Comparison of ENCODE assay signal across 13 cellular contexts in genomic region chr22:18529416-18530145, GRCh38. TPM values are rescaled to one million over a fixed set of nuclear protein-coding genes. Genes with fewer than 3 reads are reported as not detected.
A peak's percentile ranks its signal among the peaks of the same experiment; 100 is the strongest.
DNase-seq lines count a peak whose midpoint lies in the region; ATAC-seq and TF ChIP-seq lines count a peak whose summit lies in the region.
"Not testable (repeated sequence)": the region's sequence is repeated elsewhere in the genome, so short reads cannot be mapped to it uniquely, and the experiment has no call there.
"Had no signal": no experiment of that assay in that cellular context is flagged by ENCODE, and none has a peak within 500 bp of the region (broad histone marks: within the 10 kb centered on the region; RNA-seq: fewer than 3 reads in every experiment).

No MANE protein-coding gene starts in this region.

- H3K4me3 Mint-ChIP-seq in WTC11; stimulated activated naive CD8-positive, alpha-beta T cell treated with anti-CD3 and anti-CD28 coated beads, Interleukin-15, amount 100 ng/mL, for 72 hours: not testable (repeated sequence)

- H3K27me3 Mint-ChIP-seq in WTC11 (ENCODE audit: low read depth); stimulated activated naive CD8-positive, alpha-beta T cell treated with anti-CD3 and anti-CD28 coated beads, Interleukin-15, amount 100 ng/mL, for 72 hours: not testable (repeated sequence)

- DNase-seq in WTC11 (ENCODE audit: low spot score); lower lobe of right lung: not testable (repeated sequence)
- peak; percentile 4 for DNase-seq in effector CD4-positive, alpha-beta T cell
- DNase-seq in stimulated activated naive CD8-positive, alpha-beta T cell treated with anti-CD3 and anti-CD28 coated beads, Interleukin-15, amount 100 ng/mL, for 72 hours = peak in 1 of 2 donors; percentile 33

- not testable (repeated sequence) for H3K9me3 ChIP-seq in lower lobe of right lung

- H3K4me3 ChIP-seq in lower lobe of right lung = not testable (repeated sequence)

- H3K27me3 ChIP-seq in lower lobe of right lung (ENCODE audit: low read depth) = not testable (repeated sequence)

- H3K4me1 ChIP-seq in lower lobe of right lung = not testable (repeated sequence)

- not testable (repeated sequence) for H3K36me3 Mint-ChIP-seq in WTC11

- H3K36me3 ChIP-seq in lower lobe of right lung = not testable (repeated sequence)

- not testable (repeated sequence) for H3K27ac Mint-ChIP-seq in WTC11; stimulated activated naive CD8-positive, alpha-beta T cell treated with anti-CD3 and anti-CD28 coated beads, Interleukin-15, amount 100 ng/mL, for 72 hours

- POLR2A ChIA-PET in WTC11 (lab: Charles Lee) = not testable (repeated sequence)

- intact Hi-C loops in lower lobe of right lung (cut with DNase I) = not testable (repeated sequence)

- H3K4me1 Mint-ChIP-seq in WTC11; stimulated activated naive CD8-positive, alpha-beta T cell treated with anti-CD3 and anti-CD28 coated beads, Interleukin-15, amount 100 ng/mL, for 72 hours: not testable (repeated sequence)

- H3K27ac ChIP-seq in lower lobe of right lung = not testable (repeated sequence)

- ATAC-seq in GM19025 (IDR thresholded peaks at IDR 0.05; ENCODE audit: low read depth, unreplicated experiment) (peak; percentile 21), GM21529 (IDR thresholded peaks at IDR 0.05; ENCODE audit: unreplicated experiment) (peak; percentile 26), HG02943 (IDR thresholded peaks at IDR 0.05; ENCODE audit: low read depth, unreplicated experiment) (peak; percentile 7), HG03439 (IDR thresholded peaks at IDR 0.05; ENCODE audit: unreplicated experiment) (peak; percentile 19), WTC11 (peak; percentile 2), lower lobe of right lung (peak; percentile 28 to 50)
- peak; percentile 15 for ATAC-seq in stimulated activated naive CD8-positive, alpha-beta T cell treated with anti-CD3 and anti-CD28 coated beads, Interleukin-15, amount 100 ng/mL, for 72 hours

- CTCF ChIA-PET in WTC11 (lab: Charles Lee) = not testable (repeated sequence)

- not testable (repeated sequence) for TF ChIP-seq CTCF in WTC11 (IDR thresholded peaks at IDR 0.05); lower lobe of right lung (IDR thresholded peaks at IDR 0.05)

- not testable (repeated sequence) for H3K9me3 Mint-ChIP-seq in WTC11; stimulated activated naive CD8-positive, alpha-beta T cell treated with anti-CD3 and anti-CD28 coated beads, Interleukin-15, amount 100 ng/mL, for 72 hours

RNA-seq across cellular contexts. Expression of gene TMEM191B, which starts 2.0 kb away (rescaled TPM):
- 2.7 to 9.8 TPM (median 3.7 TPM) in 3 replicates for total RNA-seq in WTC11 (2021)
- total RNA-seq in lower lobe of right lung = 7.6 TPM
- total RNA-seq: osteoblast, RPMI7951 had no signal

RNA-seq across cellular contexts. Expression of gene GGTLC3, which starts 11.6 kb away (rescaled TPM):
- total RNA-seq in WTC11 (2021) (not detected in 3 replicates), lower lobe of right lung (8.0 TPM)
- total RNA-seq: activated T-helper 2 cell treated with anti-CD3 and anti-CD28 coated beads, Interferon-gamma antibody, Interleukin-2, Interleukin-4, amounts not matched to agents 10 μg/mL and 5 μg/mL and 100 μg/mL, durations not matched to agents 14 hours and 24 hours and 36 hours; hepatocyte; mucosa of gallbladder; osteoblast; RPMI7951 had no signal
